ENCODE assay signal across 14 cellular contexts in the genomic region with DNA sequence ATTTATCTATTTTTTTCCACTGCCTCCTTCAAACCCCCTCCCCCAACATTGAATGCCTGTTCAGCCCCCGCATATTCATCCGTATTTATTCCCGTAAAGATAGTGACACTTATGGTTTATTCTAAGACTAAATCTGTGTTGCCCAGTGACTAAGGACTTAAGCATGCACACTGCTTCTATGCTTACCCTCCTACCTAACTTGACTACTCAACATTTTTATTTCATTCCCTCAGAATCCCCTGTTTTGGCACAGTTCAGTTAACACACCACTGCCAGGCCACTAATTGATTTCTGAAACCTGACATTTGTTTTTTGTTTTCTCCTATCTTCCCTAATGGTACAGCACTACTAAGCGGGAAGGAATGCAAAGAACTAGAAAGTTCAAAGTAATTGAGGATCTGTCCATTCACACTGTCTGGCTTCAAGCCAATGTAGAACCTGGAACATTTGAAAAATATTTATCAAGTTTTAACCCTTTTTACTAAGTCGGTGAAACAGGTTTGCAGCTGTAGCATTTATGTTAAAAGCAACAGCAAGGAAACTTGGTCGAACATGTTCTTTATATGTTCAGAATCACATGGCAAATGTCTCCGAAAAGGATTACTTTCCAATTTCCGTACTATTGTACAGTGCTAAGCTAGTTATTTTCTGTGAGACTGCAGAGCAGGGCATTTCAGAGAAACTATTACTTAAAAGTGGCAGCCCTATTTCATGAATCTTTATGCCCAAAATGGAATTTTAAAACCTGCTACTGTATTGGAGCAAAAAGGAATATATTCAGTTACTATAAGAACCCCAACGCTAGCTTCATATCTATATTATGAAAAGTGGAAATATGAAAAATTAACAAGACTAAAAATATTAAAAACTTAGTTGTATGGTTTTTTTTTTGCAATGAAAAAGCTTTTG. TPM values are rescaled to one million over a fixed set of nuclear protein-coding genes. Genes with fewer than 3 reads are reported as not detected.
DNase-seq lines count a peak whose midpoint lies in the region; ATAC-seq and TF ChIP-seq lines count a peak whose summit lies in the region.
"Had no signal": no experiment of that assay in that cellular context is flagged by ENCODE, and none has a peak within 500 bp of the region (broad histone marks: within the 10 kb centered on the region; RNA-seq: fewer than 3 reads in every experiment).

No MANE protein-coding gene starts in this region.

- H3K27me3 ChIP-seq in skeletal muscle satellite cell (ENCODE audit: control insufficient read depth, insufficient read depth, low read length) = no peaks in the 10 kb centered on the region
- no peaks in the 10 kb centered on the region for H3K27me3 ChIP-seq in sigmoid colon

- ATAC-seq in HG03025 (IDR thresholded peaks at IDR 0.05; ENCODE audit: low FRiP score, unreplicated experiment) = no peak
- ATAC-seq: activated T-cell treated with anti-CD3 and anti-CD28 coated beads, Interleukin-2, amount 50 U/mL, for 72 hours; stimulated activated effector memory CD8-positive, alpha-beta T cell treated with anti-CD3 and anti-CD28 coated beads, Interleukin-12 subunit alpha, Interleukin-12 subunit beta, amount 100 ng/mL, for 72 hours had no signal

- H3K9ac ChIP-seq in skeletal muscle satellite cell (ENCODE audit: low read depth, low read length) = no peak overlapping the region

- H3K36me3 ChIP-seq in skeletal muscle satellite cell (ENCODE audit: insufficient read depth, low read length) (no peaks in the 10 kb centered on the region), sigmoid colon (no peaks in the 10 kb centered on the region)
- H3K36me3 ChIP-seq: left ventricle myocardium inferior had no signal

- H3K4me2 ChIP-seq in skeletal muscle satellite cell (ENCODE audit: low read length) = peak overlapping the region; percentile 52

- intact Hi-C loops in sigmoid colon (cut with DNase I) = loop anchor here (5.0 kb wide), 2 partner anchors 274 to 651 kb away; partner anchors contain the start of genes DIS3 and PIBF1

- peaks cover 18% of the 10 kb centered on the region for H3K4me1 ChIP-seq in skeletal muscle satellite cell (ENCODE audit: control insufficient read depth, insufficient read depth, low read length)
- H3K4me1 ChIP-seq in sigmoid colon = peaks cover 0 to 17% (median 10%) of the 10 kb centered on the region in 4 donors

- WGBS in sigmoid colon, 2 donors = 19 to 71% methylated on average over 9 of the region's 9 CpGs

- no peaks in the 10 kb centered on the region for H3K9me3 ChIP-seq in skeletal muscle satellite cell (replicated peaks; ENCODE audit: low read length)
- no peaks in the 10 kb centered on the region for H3K9me3 ChIP-seq in sigmoid colon
- H3K9me3 ChIP-seq: left ventricle myocardium inferior had no signal

- no peak overlapping the region for H3K27ac ChIP-seq in sigmoid colon
- H3K27ac ChIP-seq: dorsolateral prefrontal cortex, left ventricle myocardium inferior had no signal

- H3K4me3 ChIP-seq in fibroblast of the aortic adventitia (ENCODE audit: low read depth, low read length) (no peak overlapping the region), skeletal muscle satellite cell (ENCODE audit: low read length) (no peak overlapping the region), sigmoid colon (no peak overlapping the region)
- H3K4me3 ChIP-seq: dorsolateral prefrontal cortex, left ventricle myocardium inferior had no signal

- no peak for TF ChIP-seq CTCF in fibroblast of the aortic adventitia (IDR thresholded peaks at IDR 0.05; ENCODE audit: insufficient read depth, low read length)
- no peak for TF ChIP-seq CTCF in sigmoid colon (IDR thresholded peaks at IDR 0.05)

- no peak for TF ChIP-seq POLR2A in sigmoid colon (IDR thresholded peaks at IDR 0.05)

- TF ChIP-seq EP300 in sigmoid colon (IDR thresholded peaks at IDR 0.05) = no peak

- DNase-seq in H4 (ENCODE audit: low spot score) (peak; percentile 68), RPMI7951 (ENCODE audit: low read depth) (peak; percentile 83), fibroblast of the aortic adventitia (ENCODE audit: low read depth) (peak; percentile 54), sigmoid colon (no peak), ureter (ENCODE audit: low spot score) (no peak)
- no peak for DNase-seq in activated CD4-positive, CD25-positive, alpha-beta regulatory T cell treated with anti-CD3 and anti-CD28 coated beads, Interleukin-2, amount 50 U/mL, for 72 hours
- DNase-seq: activated T-cell treated with anti-CD3 and anti-CD28 coated beads, Interleukin-2, amount 50 U/mL, for 72 hours; dorsolateral prefrontal cortex; left ventricle myocardium inferior; NK-92 treated with Interleukin-12 subunit alpha and Interleukin-12 subunit beta, amount 100 ng/mL, for 24 hours had no signal

RNA-seq across cellular contexts. Expression of gene KLF5, which starts 2.5 kb away (rescaled TPM):
- 7.2 and 8.5 TPM in 2 replicates for total RNA-seq in H4 (2014; rRNA removed; shearing (Covaris generic))
- total RNA-seq in RPMI7951 (2014; rRNA removed; shearing (Covaris generic)) = 4.1 and 4.6 TPM in 2 replicates
- 0.98 and 4.5 TPM in 2 replicates for total RNA-seq in fibroblast of the aortic adventitia (ENCODE audit: low replicate concordance)
- total RNA-seq in skeletal muscle satellite cell (2012; rRNA removed) = 1.3 and 3.7 TPM in 2 replicates
- total RNA-seq in sigmoid colon = 1 to 10 TPM; 2.3 to 3.6 (median 3.0) TPM
- polyA plus RNA-seq in sigmoid colon = 100 to 1,000 TPM; 116 to 169 (median 153) TPM
- total RNA-seq in ureter = 185 TPM
- polyA plus RNA-seq: IgD-negative memory B cell had no signal

Comparison
In these comparisons a context has a peak if more than half of its experiments do, and no peak if none do; other contexts are left out.
1. DNase-seq: peak in H4 (single experiment), RPMI7951 (single experiment) and fibroblast of the aortic adventitia (single experiment); none in sigmoid colon (single experiment), ureter (single experiment) and activated CD4-positive, CD25-positive, alpha-beta regulatory T cell treated with anti-CD3 and anti-CD28 coated beads, Interleukin-2, amount 50 U/mL, for 72 hours (single experiment).
2. RNA of gene KLF5, which starts 2.5 kb away (total RNA-seq): 185 TPM in ureter (single experiment); 7.2 to 8.5 TPM in H4, 4.1 to 4.6 TPM in RPMI7951, 0.98 to 4.5 TPM in fibroblast of the aortic adventitia and 2.3 to 3.6 TPM in sigmoid colon; every median in the first group is over 10 times any median in the second.